Comparison of ENCODE assay signal across 19 cellular contexts in the genomic region with DNA sequence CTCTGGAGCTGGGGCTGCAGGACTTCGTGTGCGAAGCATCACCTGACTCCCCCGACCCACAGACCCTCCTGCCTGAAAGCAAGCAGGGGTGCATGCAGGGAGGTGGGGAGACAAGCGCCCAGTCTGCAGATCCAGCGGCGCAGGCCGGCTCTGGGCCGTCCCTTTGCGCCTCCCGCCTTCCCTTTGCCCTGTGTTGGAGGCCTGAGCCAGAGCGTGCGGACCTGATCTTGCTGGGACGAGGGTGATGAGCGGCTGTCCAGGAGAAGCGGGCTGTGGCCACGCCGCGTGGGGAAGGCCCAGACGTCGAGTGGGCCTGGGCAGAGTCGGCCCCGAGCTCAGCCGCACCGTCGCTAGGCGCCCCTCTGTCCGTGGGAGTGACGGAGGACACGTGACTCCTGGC. TPM values are rescaled to one million over a fixed set of nuclear protein-coding genes. Genes with fewer than 3 reads are reported as not detected.
DNase-seq lines count a peak whose midpoint lies in the region; ATAC-seq, FAIRE-seq and TF ChIP-seq lines count a peak whose summit lies in the region.
"Had no signal": no experiment of that assay in that cellular context is flagged by ENCODE, and none has a peak within 500 bp of the region (broad histone marks: within the 10 kb centered on the region; RNA-seq: fewer than 3 reads in every experiment).

No MANE protein-coding gene starts in this region.

- intact Hi-C loops in activated CD4-positive, alpha-beta memory T cell treated with anti-CD3 and anti-CD28 coated beads for 36 hours (cut with micrococcal nuclease) = no loop called here
- intact Hi-C loops in kidney (cut with DNase I) (no loop called here), stomach (cut with DNase I; ENCODE audit: low total_unique reads) (no loop called here), psoas muscle (cut with DNase I) (no loop called here)
- intact Hi-C loops in naive thymus-derived CD4-positive, alpha-beta T cell (cut with micrococcal nuclease) = no loop called here

- no peak overlapping the region for H3K27ac Mint-ChIP-seq in activated CD4-positive, alpha-beta memory T cell treated with anti-CD3 and anti-CD28 coated beads, Interleukin-2, amount 10 ng/mL, durations not matched to agents 7 days and 5 days
- no peak overlapping the region for H3K27ac Mint-ChIP-seq in activated CD4-positive, alpha-beta memory T cell treated with anti-CD3 and anti-CD28 coated beads for 36 hours
- H3K27ac Mint-ChIP-seq in naive thymus-derived CD4-positive, alpha-beta T cell = no peak overlapping the region

- 85 to 92% (median 90%) methylated on average over 21 to 29 of the region's 29 CpGs for WGBS in stomach, 5 donors
- 85 to 90% (median 86%) methylated on average over 29 of the region's 29 CpGs for WGBS in psoas muscle, 3 donors

- H3K36me3 ChIP-seq in kidney (ENCODE audit: control insufficient read depth in 1 of 2, insufficient read depth in 2 of 2, low read length in 2 of 2) (no peaks in the 10 kb centered on the region), stomach (no peaks in the 10 kb centered on the region), psoas muscle (ENCODE audit: insufficient read depth in 1 of 2, low read depth in 1 of 2) (no peaks in the 10 kb centered on the region)
- H3K36me3 ChIP-seq in naive thymus-derived CD4-positive, alpha-beta T cell (ENCODE audit: control insufficient read depth in 2 of 3, insufficient read depth in 3 of 3, low read length in 3 of 3) = no peaks in the 10 kb centered on the region
- H3K36me3 ChIP-seq: BLaER1, HAP-1 had no signal

- H3K36me3 Mint-ChIP-seq in activated CD4-positive, alpha-beta memory T cell treated with anti-CD3 and anti-CD28 coated beads, Interleukin-2, amount 10 ng/mL, durations not matched to agents 7 days and 5 days (ENCODE audit: low read depth) = no peaks in the 10 kb centered on the region
- H3K36me3 Mint-ChIP-seq in activated CD4-positive, alpha-beta memory T cell treated with anti-CD3 and anti-CD28 coated beads for 36 hours = no peaks in the 10 kb centered on the region
- no peaks in the 10 kb centered on the region for H3K36me3 Mint-ChIP-seq in naive thymus-derived CD4-positive, alpha-beta T cell
- H3K36me3 Mint-ChIP-seq: CD8-positive, alpha-beta memory T cell had no signal

- TF ChIP-seq EP300 in stomach (IDR thresholded peaks at IDR 0.05) = no peak

- H3K4me1 ChIP-seq in kidney (ENCODE audit: control insufficient read depth in 1 of 2, insufficient read depth in 1 of 2, low read depth in 1 of 2, low read length in 2 of 2) (no peaks in the 10 kb centered on the region), stomach (peaks cover 0 to 10% (median 8%) of the 10 kb centered on the region in 4 donors), psoas muscle (peaks cover 5% of the 10 kb centered on the region)
- no peaks in the 10 kb centered on the region for H3K4me1 ChIP-seq in naive thymus-derived CD4-positive, alpha-beta T cell (ENCODE audit: control insufficient read depth in 2 of 2, insufficient read depth in 2 of 2, low read length in 2 of 2)
- H3K4me1 ChIP-seq: Caco-2 had no signal

- CTCF ChIA-PET in activated CD4-positive, alpha-beta memory T cell treated with anti-CD3 and anti-CD28 coated beads, Interleukin-2, amount 10 ng/mL, durations not matched to agents 7 days and 5 days (lab: Charles Lee) = no interaction called here
- CTCF ChIA-PET in activated CD4-positive, alpha-beta memory T cell treated with anti-CD3 and anti-CD28 coated beads for 36 hours (lab: Charles Lee) = no interaction called here
- CTCF ChIA-PET in naive thymus-derived CD4-positive, alpha-beta T cell (lab: Charles Lee) = no interaction called here

- ATAC-seq in naive thymus-derived CD4-positive, alpha-beta T cell = peak; percentile 18
- ATAC-seq in psoas muscle (no peak), GM18861 (IDR thresholded peaks at IDR 0.05; ENCODE audit: unreplicated experiment) (no peak)
- ATAC-seq: HepG2 had no signal

- peaks cover 6% of the 10 kb centered on the region for H3K27me3 Mint-ChIP-seq in activated CD4-positive, alpha-beta memory T cell treated with anti-CD3 and anti-CD28 coated beads, Interleukin-2, amount 10 ng/mL, durations not matched to agents 7 days and 5 days
- peaks cover 8% of the 10 kb centered on the region for H3K27me3 Mint-ChIP-seq in activated CD4-positive, alpha-beta memory T cell treated with anti-CD3 and anti-CD28 coated beads for 36 hours
- peaks cover 0 to 9% (median 6%) of the 10 kb centered on the region in 5 donors for H3K27me3 Mint-ChIP-seq in naive thymus-derived CD4-positive, alpha-beta T cell

- TF ChIP-seq CTCF in kidney (IDR thresholded peaks at IDR 0.05; ENCODE audit: borderline replicate concordance, extremely low read depth, insufficient read depth) (no peak), stomach (IDR thresholded peaks at IDR 0.05) (no peak), psoas muscle (IDR thresholded peaks at IDR 0.05) (no peak)

- H3K4me3 ChIP-seq in kidney (ENCODE audit: low read length in 2 of 2) = no peak overlapping the region
- no peak overlapping the region for H3K4me3 ChIP-seq in naive thymus-derived CD4-positive, alpha-beta T cell (ENCODE audit: low read length)
- H3K4me3 ChIP-seq in stomach = no peak overlapping the region
- H3K4me3 ChIP-seq in psoas muscle = no peak overlapping the region
- H3K4me3 ChIP-seq: BLaER1, HAP-1 had no signal

- H3K9ac ChIP-seq in kidney (ENCODE audit: low read length in 2 of 2) = no peak overlapping the region
- H3K9ac ChIP-seq: BLaER1 had no signal

- FAIRE-seq in kidney (lab: Jason Lieb, UNC) = no peak
- FAIRE-seq: GM12892, HepG2, HTR-8/SVneo had no signal

- no peak for TF ChIP-seq POLR2A in stomach (IDR thresholded peaks at IDR 0.05)

- POLR2A ChIA-PET in activated CD4-positive, alpha-beta memory T cell treated with anti-CD3 and anti-CD28 coated beads, Interleukin-2, amount 10 ng/mL, durations not matched to agents 7 days and 5 days (lab: Charles Lee) = no interaction called here
- POLR2A ChIA-PET in activated CD4-positive, alpha-beta memory T cell treated with anti-CD3 and anti-CD28 coated beads for 36 hours (lab: Charles Lee) = no interaction called here
- POLR2A ChIA-PET in naive thymus-derived CD4-positive, alpha-beta T cell (lab: Charles Lee) = no interaction called here

- no peaks in the 10 kb centered on the region for H3K27me3 ChIP-seq in naive thymus-derived CD4-positive, alpha-beta T cell (ENCODE audit: control insufficient read depth in 2 of 2, insufficient read depth in 2 of 2, low read length in 2 of 2)
- H3K27me3 ChIP-seq in stomach = peaks cover 0 to 16% (median 9%) of the 10 kb centered on the region in 3 donors
- no peaks in the 10 kb centered on the region for H3K27me3 ChIP-seq in psoas muscle (ENCODE audit: insufficient read depth in 3 of 3, low read length in 2 of 3)

- H3K27ac ChIP-seq in kidney (ENCODE audit: low read depth in 2 of 2, low read length in 2 of 2) = no peak overlapping the region
- H3K27ac ChIP-seq in naive thymus-derived CD4-positive, alpha-beta T cell (ENCODE audit: low read depth, low read length) = no peak overlapping the region
- H3K27ac ChIP-seq in stomach = no peak overlapping the region
- no peak overlapping the region for H3K27ac ChIP-seq in psoas muscle
- H3K27ac ChIP-seq: 22Rv1, BLaER1 had no signal

- H3K4me3 Mint-ChIP-seq in activated CD4-positive, alpha-beta memory T cell treated with anti-CD3 and anti-CD28 coated beads, Interleukin-2, amount 10 ng/mL, durations not matched to agents 7 days and 5 days = no peak overlapping the region
- no peak overlapping the region for H3K4me3 Mint-ChIP-seq in activated CD4-positive, alpha-beta memory T cell treated with anti-CD3 and anti-CD28 coated beads for 36 hours
- no peak overlapping the region for H3K4me3 Mint-ChIP-seq in naive thymus-derived CD4-positive, alpha-beta T cell
- H3K4me3 Mint-ChIP-seq: CD8-positive, alpha-beta memory T cell had no signal

- DNase-seq in activated CD4-positive, alpha-beta memory T cell treated with anti-CD3 and anti-CD28 coated beads, Interleukin-2, amount 10 ng/mL, durations not matched to agents 7 days and 5 days = peak; percentile 6
- no peak for DNase-seq in activated CD4-positive, alpha-beta memory T cell treated with anti-CD3 and anti-CD28 coated beads for 36 hours
- DNase-seq in kidney = peak; percentile 70
- no peak for DNase-seq in naive thymus-derived CD4-positive, alpha-beta T cell
- peak; percentile 23 for DNase-seq in stomach
- DNase-seq in psoas muscle = no peak
- DNase-seq in 8988T = no peak
- DNase-seq: AML-193; Caco-2; CD8-positive, alpha-beta memory T cell; DND-41; GDM1 had no signal

- peaks cover 3% of the 10 kb centered on the region for H3K4me1 Mint-ChIP-seq in activated CD4-positive, alpha-beta memory T cell treated with anti-CD3 and anti-CD28 coated beads, Interleukin-2, amount 10 ng/mL, durations not matched to agents 7 days and 5 days
- H3K4me1 Mint-ChIP-seq in activated CD4-positive, alpha-beta memory T cell treated with anti-CD3 and anti-CD28 coated beads for 36 hours (ENCODE audit: low read depth) = no peaks in the 10 kb centered on the region
- peaks cover 0 to 8% (median 4%) of the 10 kb centered on the region in 7 donors for H3K4me1 Mint-ChIP-seq in naive thymus-derived CD4-positive, alpha-beta T cell

- H3K9me3 ChIP-seq in kidney (ENCODE audit: control insufficient read depth in 1 of 2, low read length in 2 of 2) (no peaks in the 10 kb centered on the region), stomach (no peaks in the 10 kb centered on the region), psoas muscle (no peaks in the 10 kb centered on the region)
- H3K9me3 ChIP-seq in naive thymus-derived CD4-positive, alpha-beta T cell (ENCODE audit: control insufficient read depth in 2 of 3, low read length in 3 of 3) = no peaks in the 10 kb centered on the region
- H3K9me3 ChIP-seq: BLaER1, Caco-2, HAP-1 had no signal

- H3K9me3 Mint-ChIP-seq in activated CD4-positive, alpha-beta memory T cell treated with anti-CD3 and anti-CD28 coated beads, Interleukin-2, amount 10 ng/mL, durations not matched to agents 7 days and 5 days = no peaks in the 10 kb centered on the region
- no peaks in the 10 kb centered on the region for H3K9me3 Mint-ChIP-seq in activated CD4-positive, alpha-beta memory T cell treated with anti-CD3 and anti-CD28 coated beads for 36 hours
- peaks cover 0 to 4% (median 0%) of the 10 kb centered on the region in 11 donors for H3K9me3 Mint-ChIP-seq in naive thymus-derived CD4-positive, alpha-beta T cell
- H3K9me3 Mint-ChIP-seq: CD8-positive, alpha-beta memory T cell had no signal

RNA-seq across cellular contexts. Expression of gene GRTP1, which starts 5.3 kb away (rescaled TPM):
- total RNA-seq in activated CD4-positive, alpha-beta memory T cell treated with anti-CD3 and anti-CD28 coated beads, Interleukin-2, amount 10 ng/mL, durations not matched to agents 7 days and 5 days = under 1 TPM in 1 of 2 experiments, not detected in 1; 0.20 TPM
- under 1 TPM; 0.44 to 0.59 TPM for total RNA-seq in activated CD4-positive, alpha-beta memory T cell treated with anti-CD3 and anti-CD28 coated beads for 36 hours
- 9.6 TPM for total RNA-seq in kidney
- polyA plus RNA-seq in kidney (ENCODE audit: insufficient read depth, low read depth, low replicate concordance) = 18.3 TPM
- 1 to 10 TPM in 2 of 5 experiments, under 1 TPM in 2, not detected in 1; 0.44 to 1.4 (median 1.1) TPM for total RNA-seq in naive thymus-derived CD4-positive, alpha-beta T cell
- 1 to 10 TPM; 1.3 to 2.2 TPM for polyA plus RNA-seq in naive thymus-derived CD4-positive, alpha-beta T cell
- 10 to 100 TPM in 2 of 5 donors, 1 to 10 TPM in 3; 1.2 to 15.1 (median 5.4) TPM for total RNA-seq in stomach
- 10 to 100 TPM; 12.4 to 16.3 (median 15.1) TPM for polyA plus RNA-seq in stomach
- 1 to 10 TPM; 1.5 to 4.5 (median 3.7) TPM for total RNA-seq in psoas muscle
- 1 to 10 TPM; 4.3 to 4.7 (median 4.4) TPM for polyA plus RNA-seq in psoas muscle
- total RNA-seq: CD8-positive, alpha-beta memory T cell had no signal
- polyA plus RNA-seq: CD8-positive, alpha-beta memory T cell had no signal

Comparison
In these comparisons a context has a peak if more than half of its experiments do, and no peak if none do; other contexts are left out.
1. DNase-seq: peak in activated CD4-positive, alpha-beta memory T cell treated with anti-CD3 and anti-CD28 coated beads, Interleukin-2, amount 10 ng/mL, durations not matched to agents 7 days and 5 days (single experiment), kidney (single experiment) and stomach (single experiment); none in activated CD4-positive, alpha-beta memory T cell treated with anti-CD3 and anti-CD28 coated beads for 36 hours (single experiment), naive thymus-derived CD4-positive, alpha-beta T cell (0 of 9), psoas muscle (0 of 2) and 8988T (single experiment).